Comparison of ENCODE assay signal across 3 cellular contexts in the genomic region with DNA sequence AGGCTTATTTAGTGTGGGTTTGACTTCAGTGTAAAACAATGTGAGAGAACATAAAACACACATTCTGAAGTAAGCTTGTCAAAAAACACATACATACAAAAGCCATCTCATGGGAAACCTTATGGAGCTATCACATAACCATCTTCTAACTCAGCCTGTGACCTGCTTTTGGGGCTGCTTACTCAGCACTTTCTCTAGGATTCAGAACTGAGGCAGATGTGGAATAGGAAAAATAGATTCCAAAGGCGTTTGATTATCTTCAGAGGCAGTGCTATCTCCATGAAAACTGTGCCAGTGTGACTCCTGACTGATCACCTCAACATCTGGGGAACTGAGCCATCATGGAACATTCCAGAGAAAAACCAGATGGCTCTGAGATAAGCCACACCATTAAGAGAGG.
TF ChIP-seq lines count a peak whose summit lies in the region.

No MANE protein-coding gene starts in this region.

TF ChIP-seq in A549, 52 proteins besides CTCF, POLR2A, EP300 and RAD21:
- TF ChIP-seq RNF2 (IDR thresholded peaks at IDR 0.05; ENCODE audit: borderline replicate concordance, low read depth) (no peak), MAFK (IDR thresholded peaks at IDR 0.05; ENCODE audit: partially characterized antibody) (peak; percentile 96)

TF ChIP-seq in IMR-90, 13 proteins besides CTCF, POLR2A, EP300 and RAD21:
- TF ChIP-seq NFE2L2 (IDR thresholded peaks at IDR 0.05; ENCODE audit: low read depth, low read length) (no peak), MAFK (IDR thresholded peaks at IDR 0.05; ENCODE audit: low read depth, low read length) (peak; percentile 90)

TF ChIP-seq in H1, 55 proteins besides CTCF, POLR2A, EP300 and RAD21:
- TF ChIP-seq MAFK (IDR thresholded peaks at IDR 0.05; ENCODE audit: low read depth, low read length) (peak; percentile 74), BACH1 (IDR thresholded peaks at IDR 0.05; ENCODE audit: low read length) (no peak)
